34 cellular contexts compared by ENCODE assay signal in the genomic region with DNA sequence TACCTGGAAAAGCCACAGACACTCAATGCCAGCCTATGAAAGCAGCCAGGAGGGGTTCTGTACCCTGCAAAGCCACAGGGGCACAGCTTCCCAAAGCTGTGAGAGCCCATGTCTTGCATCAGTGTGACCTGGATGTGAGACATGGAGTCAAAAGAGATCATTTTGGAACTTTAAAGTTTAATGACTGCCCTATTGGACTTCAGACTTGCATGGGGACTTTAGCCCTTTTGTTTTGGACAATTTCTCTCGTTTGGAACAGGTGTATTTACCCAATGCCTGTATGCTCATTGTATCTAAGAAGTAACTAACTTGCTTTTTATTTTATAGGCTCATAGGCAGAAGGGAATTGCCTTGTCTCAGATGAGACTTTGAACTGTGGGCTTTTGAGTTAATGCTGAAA.
"Had no signal": no experiment of that assay in that cellular context is flagged by ENCODE, and none has a peak within 500 bp of the region (broad histone marks: within the 10 kb centered on the region; RNA-seq: fewer than 3 reads in every experiment).

No MANE protein-coding gene starts in this region.

- ATAC-seq: activated naive CD4-positive, alpha-beta T cell treated with anti-CD3 and anti-CD28 coated beads, Interleukin-2, amount 50 U/mL, for 72 hours; activated naive CD8-positive, alpha-beta T cell treated with anti-CD3 and anti-CD28 coated beads, Interleukin-2, amount 50 U/mL, for 24 hours; activated T-cell treated with anti-CD3 and anti-CD28 coated beads, Interleukin-2, amount 50 U/mL, for 4 hours; activated T-cell treated with anti-CD3 and anti-CD28 coated beads, Interleukin-2, amount 50 U/mL, for 72 hours; activated T-helper 17 cell treated with anti-CD3 and anti-CD28 coated beads, Interleukin-2, amount 50 U/mL, for 72 hours; body of pancreas had no signal

- H3K27ac ChIP-seq: adrenal gland, ascending aorta, body of pancreas, brain microvascular endothelial cell, breast epithelium, cardiac muscle cell had no signal

- H3K4me1 ChIP-seq: adrenal gland, ascending aorta, body of pancreas, breast epithelium had no signal

- DNase-seq: activated effector memory CD4-positive, alpha-beta T cell treated with anti-CD3 and anti-CD28 coated beads, Interleukin-2, amount 50 U/mL, for 16 hours; activated effector memory CD4-positive, alpha-beta T cell treated with Interleukin-2 at 50 U/mL for 16 hours; activated gamma-delta T cell; activated gamma-delta T cell treated with Interleukin-2 at 50 U/mL for 16 hours; activated naive CD4-positive, alpha-beta T cell; activated naive CD4-positive, alpha-beta T cell treated with anti-CD3 and anti-CD28 coated beads for 36 hours; activated naive CD4-positive, alpha-beta T cell treated with anti-CD3 and anti-CD28 coated beads, Interleukin-2, amount 10 ng/mL, durations not matched to agents 7 days and 5 days; activated naive CD4-positive, alpha-beta T cell treated with anti-CD3 and anti-CD28 coated beads, Interleukin-2, amount 50 U/mL, for 16 hours; activated naive CD4-positive, alpha-beta T cell treated with Interleukin-2 at 50 U/mL for 16 hours; activated naive CD8-positive, alpha-beta T cell treated with anti-CD3 and anti-CD28 coated beads for 36 hours; activated naive CD8-positive, alpha-beta T cell treated with anti-CD3 and anti-CD28 coated beads, Interleukin-2, amount 10 ng/mL, durations not matched to agents 7 days and 5 days; activated naive CD8-positive, alpha-beta T cell treated with anti-CD3 and anti-CD28 coated beads, Interleukin-2, amount 50 U/mL, for 24 hours; activated T-cell treated with anti-CD3 and anti-CD28 coated beads, Interleukin-2, amount 50 U/mL, for 1 hour; activated T-cell treated with anti-CD3 and anti-CD28 coated beads, Interleukin-2, amount 50 U/mL, for 24 hours; activated T-cell treated with anti-CD3 and anti-CD28 coated beads, Interleukin-2, amount 50 U/mL, for 4 hours; activated T-cell treated with anti-CD3 and anti-CD28 coated beads, Interleukin-2, amount 50 U/mL, for 48 hours; activated T-cell treated with anti-CD3 and anti-CD28 coated beads, Interleukin-2, amount 50 U/mL, for 72 hours; adrenal gland; amniotic stem cell; amygdala; anterior cingulate cortex; aorta; body of pancreas; brain microvascular endothelial cell; caudate nucleus; central memory CD4-positive, alpha-beta T cell; cerebellar nuclear complex had no signal

- H3K27me3 ChIP-seq: adrenal gland, ascending aorta, body of pancreas, brain microvascular endothelial cell, breast epithelium, cardiac muscle cell had no signal

- H3K36me3 ChIP-seq: adrenal gland, ascending aorta, brain microvascular endothelial cell, breast epithelium, cardiac muscle cell had no signal

- H3K9me3 ChIP-seq: adrenal gland, ascending aorta, body of pancreas, breast epithelium had no signal

- FAIRE-seq: astrocyte, bronchial epithelial cell had no signal

- H3K4me3 ChIP-seq: adrenal gland, ascending aorta, body of pancreas, breast epithelium, cardiac muscle cell had no signal
